In genomic region chr5:157554180-157555030, GRCh38 we compare ENCODE assay signal across 12 cellular contexts. TPM values are rescaled to one million over a fixed set of nuclear protein-coding genes. Genes with fewer than 3 reads are reported as not detected.
DNase-seq lines count a peak whose midpoint lies in the region; ATAC-seq and TF ChIP-seq lines count a peak whose summit lies in the region.
"Had no signal": no experiment of that assay in that cellular context is flagged by ENCODE, and none has a peak within 500 bp of the region (broad histone marks: within the 10 kb centered on the region; RNA-seq: fewer than 3 reads in every experiment).

No MANE protein-coding gene starts in this region.

- no peaks in the 10 kb centered on the region for H3K9me3 Mint-ChIP-seq in activated CD4-positive, alpha-beta T cell treated with anti-CD3 and anti-CD28 coated beads, Interleukin-2, amount 10 ng/mL, durations not matched to agents 24 days and 14 days
- H3K9me3 Mint-ChIP-seq in activated T-helper 17 cell treated with anti-CD3 and anti-CD28 coated beads, Interleukin-2, amount 50 U/mL, for 72 hours, result no peaks in the 10 kb centered on the region

- no peaks in the 10 kb centered on the region for H3K27me3 Mint-ChIP-seq in activated CD4-positive, alpha-beta T cell treated with anti-CD3 and anti-CD28 coated beads, Interleukin-2, amount 10 ng/mL, durations not matched to agents 24 days and 14 days
- H3K27me3 Mint-ChIP-seq in activated T-helper 17 cell treated with anti-CD3 and anti-CD28 coated beads, Interleukin-2, amount 50 U/mL, for 72 hours, result no peaks in the 10 kb centered on the region

- no peaks in the 10 kb centered on the region for H3K9me3 ChIP-seq in tibial artery
- H3K9me3 ChIP-seq: testis had no signal

- H3K4me1 ChIP-seq in tibial artery, result peaks cover 0 to 50% (median 19%) of the 10 kb centered on the region in 4 donors
- H3K4me1 ChIP-seq: testis had no signal

- H3K27me3 ChIP-seq in tibial artery, result no peaks in the 10 kb centered on the region
- H3K27me3 ChIP-seq: testis had no signal

- H3K4me3 Mint-ChIP-seq in activated CD4-positive, alpha-beta T cell treated with anti-CD3 and anti-CD28 coated beads, Interleukin-2, amount 10 ng/mL, durations not matched to agents 24 days and 14 days, result peak overlapping the region; percentile 3
- peak overlapping the region; percentile 64 for H3K4me3 Mint-ChIP-seq in activated T-helper 17 cell treated with anti-CD3 and anti-CD28 coated beads, Interleukin-2, amount 50 U/mL, for 72 hours

- peaks cover 81% of the 10 kb centered on the region for H3K4me1 Mint-ChIP-seq in activated CD4-positive, alpha-beta T cell treated with anti-CD3 and anti-CD28 coated beads, Interleukin-2, amount 10 ng/mL, durations not matched to agents 24 days and 14 days
- peaks cover 78% of the 10 kb centered on the region for H3K4me1 Mint-ChIP-seq in activated T-helper 17 cell treated with anti-CD3 and anti-CD28 coated beads, Interleukin-2, amount 50 U/mL, for 72 hours

- intact Hi-C loops in activated CD4-positive, alpha-beta T cell treated with anti-CD3 and anti-CD28 coated beads, Interleukin-2, amount 10 ng/mL, durations not matched to agents 24 days and 14 days (cut with micrococcal nuclease), result no loop called here
- intact Hi-C loops in tibial artery (cut with DNase I; ENCODE audit: low total_unique reads), result no loop called here

- peak overlapping the region; percentile 42 to 44 for H3K27ac ChIP-seq in tibial artery
- H3K27ac ChIP-seq: testis had no signal

- peak overlapping the region; percentile 69 for H3K27ac Mint-ChIP-seq in activated CD4-positive, alpha-beta T cell treated with anti-CD3 and anti-CD28 coated beads, Interleukin-2, amount 10 ng/mL, durations not matched to agents 24 days and 14 days
- peak overlapping the region; percentile 22 for H3K27ac Mint-ChIP-seq in activated T-helper 17 cell treated with anti-CD3 and anti-CD28 coated beads, Interleukin-2, amount 50 U/mL, for 72 hours

- no peak overlapping the region for H3K4me3 ChIP-seq in tibial artery
- H3K4me3 ChIP-seq: testis had no signal

- H3K36me3 Mint-ChIP-seq in activated CD4-positive, alpha-beta T cell treated with anti-CD3 and anti-CD28 coated beads, Interleukin-2, amount 10 ng/mL, durations not matched to agents 24 days and 14 days (ENCODE audit: low read depth), result peaks cover 82% of the 10 kb centered on the region
- H3K36me3 Mint-ChIP-seq in activated T-helper 17 cell treated with anti-CD3 and anti-CD28 coated beads, Interleukin-2, amount 50 U/mL, for 72 hours (ENCODE audit: low read depth), result peaks cover 93% of the 10 kb centered on the region

- H3K36me3 ChIP-seq in tibial artery, result no peaks in the 10 kb centered on the region

- no peak for ATAC-seq in activated T-helper 17 cell treated with anti-CD3 and anti-CD28 coated beads, Interleukin-2, amount 50 U/mL, for 72 hours (replicated peaks)
- peak; percentile 7 for ATAC-seq in left lobe of liver
- no peak for ATAC-seq in GM19467 (IDR thresholded peaks at IDR 0.05; ENCODE audit: unreplicated experiment)

- DNase-seq in activated CD4-positive, alpha-beta T cell treated with anti-CD3 and anti-CD28 coated beads, Interleukin-2, amount 10 ng/mL, durations not matched to agents 24 days and 14 days, result no peak
- no peak for DNase-seq in activated CD4-positive, alpha-beta T cell treated with anti-CD3 and anti-CD28 coated beads, Interleukin-2, amount 50 U/mL, for 1 hour
- DNase-seq in left lobe of liver (ENCODE audit: low spot score), result peak; percentile 18
- no peak for DNase-seq in tibial artery
- DNase-seq in stimulated activated CD4-positive, alpha-beta T cell treated with anti-CD3 and anti-CD28 coated beads, Interleukin-2, amount 100 ng/mL, for 48 hours, result no peak
- DNase-seq in hepatic stellate cell (ENCODE audit: low spot score), result no peak
- DNase-seq: activated naive CD4-positive, alpha-beta T cell treated with anti-CD3 and anti-CD28 coated beads, Interleukin-2, amount 50 U/mL, for 16 hours; NCI-H1436; stimulated activated CD4-positive, alpha-beta T cell treated with anti-CD3 and anti-CD28 coated beads, Interleukin-4, amount 100 ng/mL, for 4 hours; testis had no signal

- no peak for TF ChIP-seq CTCF in tibial artery (IDR thresholded peaks at IDR 0.05)

RNA-seq across cellular contexts. Expression of gene ADAM19, which starts 21.2 kb away (rescaled TPM):
- 232 TPM in 2 replicates for total RNA-seq in activated CD4-positive, alpha-beta T cell treated with anti-CD3 and anti-CD28 coated beads, Interleukin-2, amount 10 ng/mL, durations not matched to agents 24 days and 14 days
- 100 to 1,000 TPM in 1 of 2 donors, 10 to 100 TPM in 1; 71.2 to 145 TPM for total RNA-seq in activated T-helper 17 cell treated with anti-CD3 and anti-CD28 coated beads, Interleukin-2, amount 50 U/mL, for 72 hours
- 2.9 TPM for total RNA-seq in left lobe of liver

Comparison
In these comparisons a context has a peak if more than half of its experiments do, and no peak if none do; other contexts are left out.
1. RNA of gene ADAM19, which starts 21.2 kb away (total RNA-seq): 232 TPM in activated CD4-positive, alpha-beta T cell treated with anti-CD3 and anti-CD28 coated beads, Interleukin-2, amount 10 ng/mL, durations not matched to agents 24 days and 14 days and 71.2 to 145 TPM in activated T-helper 17 cell treated with anti-CD3 and anti-CD28 coated beads, Interleukin-2, amount 50 U/mL, for 72 hours; 2.9 TPM in left lobe of liver (single experiment); every median in the first group is over 10 times any median in the second.